8 cellular contexts compared by ENCODE assay signal in the genomic region with DNA sequence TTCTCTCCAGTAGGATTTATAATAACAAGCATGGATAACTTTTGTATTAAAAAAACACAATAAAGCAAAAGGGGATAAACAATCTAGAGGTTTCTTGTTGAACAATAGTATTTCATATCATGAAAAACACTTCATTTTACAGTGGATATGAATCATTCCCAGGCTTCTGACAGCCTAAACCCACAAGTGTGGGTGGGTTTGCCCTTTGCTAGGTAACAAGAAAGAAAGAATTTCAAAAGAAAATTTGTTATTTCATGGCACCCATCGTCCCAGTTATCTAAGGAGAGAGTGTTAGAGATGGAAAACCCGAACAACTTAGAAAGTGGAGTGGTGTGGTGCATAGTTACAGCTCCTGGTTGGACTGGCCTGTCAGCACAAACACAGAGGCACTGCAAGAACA.
"Had no signal": no experiment of that assay in that cellular context is flagged by ENCODE, and none has a peak within 500 bp of the region (broad histone marks: within the 10 kb centered on the region; RNA-seq: fewer than 3 reads in every experiment).

No MANE protein-coding gene starts in this region.

- H3K9ac ChIP-seq: GM23248 had no signal

- H3K27ac Mint-ChIP-seq: H9, IgD-negative memory B cell had no signal

- DNase-seq: GM23248, GOT3, H9, HCEC 1CT had no signal

- H2AFZ ChIP-seq: GM23248 had no signal

- H3K9me3 Mint-ChIP-seq: H9 had no signal

- H3K27ac ChIP-seq: GM23248, HL-60 had no signal

- H3K4me3 ChIP-seq: GM23248 had no signal

- H3K36me3 Mint-ChIP-seq: IgD-negative memory B cell had no signal

- H3K4me1 Mint-ChIP-seq: IgD-negative memory B cell had no signal

- ATAC-seq: HepG2 had no signal

- FAIRE-seq: H54, HepG2 had no signal

- H3K4me3 Mint-ChIP-seq: H9, IgD-negative memory B cell had no signal
